ENCODE assay signal across 8 cellular contexts in genomic region chr1:113835686-113836290, GRCh38. TPM values are rescaled to one million over a fixed set of nuclear protein-coding genes. Genes with fewer than 3 reads are reported as not detected.
DNase-seq lines count a peak whose midpoint lies in the region; ATAC-seq and TF ChIP-seq lines count a peak whose summit lies in the region.

No MANE protein-coding gene starts in this region.

- CTCF ChIA-PET in A673 (lab: Charles Lee): interaction anchor here (0.6 kb wide), 1 partner anchor 452 kb away, joined by 3 read pairs; no protein-coding TSS in a partner anchor

- H3K27me3 Mint-ChIP-seq in immature natural killer cell (ENCODE audit: low read depth in 3 of 3): peaks cover 0 to 1% (median 0%) of the 10 kb centered on the region in 3 donors

- H3K27ac ChIP-seq in A673 (ENCODE audit: low read depth, low read length, poor library complexity, severe bottlenecking): no peak overlapping the region
- H3K27ac ChIP-seq in DND-41 (ENCODE audit: low read length): no peak overlapping the region
- H3K27ac ChIP-seq in ascending aorta: no peak overlapping the region
- no peak overlapping the region for H3K27ac ChIP-seq in transverse colon

- peaks cover 16 to 17% of the 10 kb centered on the region in 2 donors for H3K4me1 Mint-ChIP-seq in immature natural killer cell

- no peaks in the 10 kb centered on the region for H4K20me1 ChIP-seq in DND-41 (ENCODE audit: insufficient read depth, low read length)

- no peaks in the 10 kb centered on the region for H3K9me3 Mint-ChIP-seq in immature natural killer cell

- intact Hi-C loops in A673 (cut with micrococcal nuclease; ENCODE audit: unreplicated experiment) (loop anchor here (2.0 to 5.0 kb wide), 2 partner anchors 69 to 142 kb away; partner anchors contain the start of genes AP4B1, DCLRE1B and OLFML3), ascending aorta (cut with DNase I) (loop anchor here (2.0 to 5.0 kb wide), 3 partner anchors 69 to 447 kb away; partner anchors contain the start of genes AP4B1 and DCLRE1B), transverse colon (cut with DNase I; ENCODE audit: low total_unique reads) (loop anchor here (5.0 kb wide), 1 partner anchor 67 kb away; the partner anchor contains the start of gene AP4B1)

- H3K36me3 Mint-ChIP-seq in immature natural killer cell: peaks cover 16 to 34% (median 32%) of the 10 kb centered on the region in 3 donors

- in situ Hi-C loops in transverse colon (cut with MboI; ENCODE audit: low pct_ligation_motif_present in 1 of 4, low pct_unique_long_range_greater_than_20kb in 1 of 4, low sequenced_read_pairs in 3 of 4): loop anchor here (10.0 to 25.0 kb wide), 3 partner anchors 69 to 452 kb away; partner anchors contain the start of genes AP4B1 (in 1 of the 4), DCLRE1B (in 1 of the 4) and HIPK1 (in 1 of the 4)

- no peak overlapping the region for H3K4me2 ChIP-seq in DND-41 (ENCODE audit: insufficient read depth, low read length)

- no peaks in the 10 kb centered on the region for H3K27me3 ChIP-seq in A673 (replicated peaks; ENCODE audit: insufficient read depth, low read depth, low read length, poor library complexity)
- no peaks in the 10 kb centered on the region for H3K27me3 ChIP-seq in DND-41 (ENCODE audit: insufficient read depth, low read length, poor library complexity)
- no peaks in the 10 kb centered on the region for H3K27me3 ChIP-seq in ascending aorta
- H3K27me3 ChIP-seq in transverse colon: no peaks in the 10 kb centered on the region

- WGBS in transverse colon (ENCODE audit: low coverage in 1 of 2), 2 donors: 5 to 12% methylated on average over 4 of the region's 4 CpGs

- POLR2A ChIA-PET in A673 (lab: Charles Lee; ENCODE audit: low non-redundant PET): no interaction called here

- TF ChIP-seq EP300 in transverse colon (IDR thresholded peaks at IDR 0.05; ENCODE audit: low read depth): no peak

- TF ChIP-seq CTCF in A673 (conservative IDR thresholded peaks at IDR 0.05; ENCODE audit: low read depth, low read length): peak; percentile 72
- peak; percentile 71 for TF ChIP-seq CTCF in DND-41 (IDR thresholded peaks at IDR 0.05; ENCODE audit: borderline replicate concordance, extremely low read depth, low read length, poor library complexity, severe bottlenecking)
- TF ChIP-seq CTCF in ascending aorta (IDR thresholded peaks at IDR 0.05): peak; percentile 45 to 62 (median 46)
- TF ChIP-seq CTCF in transverse colon (IDR thresholded peaks at IDR 0.05): peak; percentile 62 to 77 (median 67)

- TF ChIP-seq POLR2A in transverse colon (IDR thresholded peaks at IDR 0.05): no peak

- H3K9me3 ChIP-seq in A673 (ENCODE audit: low read depth, low read length, poor library complexity, severe bottlenecking) (no peaks in the 10 kb centered on the region), DND-41 (ENCODE audit: insufficient read depth, low read length, severe bottlenecking) (no peaks in the 10 kb centered on the region), ascending aorta (no peaks in the 10 kb centered on the region), transverse colon (no peaks in the 10 kb centered on the region)

- H3K4me3 ChIP-seq in A673 (ENCODE audit: low read depth, low read length, poor library complexity, severe bottlenecking): no peak overlapping the region
- H3K4me3 ChIP-seq in DND-41 (ENCODE audit: low read depth in 1 of 2, low read length in 2 of 2): no peak overlapping the region
- no peak overlapping the region for H3K4me3 ChIP-seq in ascending aorta
- H3K4me3 ChIP-seq in transverse colon: no peak overlapping the region

- H3K27ac Mint-ChIP-seq in immature natural killer cell: peak overlapping the region; percentile 30 to 76 (median 52)

- H2AFZ ChIP-seq in DND-41 (ENCODE audit: low read depth, low read length): 0 out of 2 replicates have a peak overlapping the region, but pooled peaks have one; percentile 22

- H3K4me3 Mint-ChIP-seq in immature natural killer cell: no peak overlapping the region

- ATAC-seq in DND-41 (ENCODE audit: insufficient read depth, low read depth) (peak; percentile 52), HG03565 (IDR thresholded peaks at IDR 0.05; ENCODE audit: unreplicated experiment) (no peak), HG02973 (IDR thresholded peaks at IDR 0.05; ENCODE audit: unreplicated experiment) (no peak)

- no peak overlapping the region for H3K9ac ChIP-seq in DND-41 (ENCODE audit: low read depth, low read length)

- peaks cover 6% of the 10 kb centered on the region for H3K4me1 ChIP-seq in A673 (ENCODE audit: insufficient read depth, low read length, poor library complexity, severe bottlenecking)
- no peaks in the 10 kb centered on the region; the same call in 1 of the 2 replicates for H3K4me1 ChIP-seq in DND-41 (ENCODE audit: insufficient read depth, low read length)
- H3K4me1 ChIP-seq in ascending aorta: no peaks in the 10 kb centered on the region
- H3K4me1 ChIP-seq in transverse colon: peaks cover 0 to 8% (median 0%) of the 10 kb centered on the region in 4 donors

- no TSS peak for BruUV-seq in A673 (replicated peaks; lab: Mats Ljungman, UMichigan)

- no peaks in the 10 kb centered on the region for H3K79me2 ChIP-seq in DND-41 (ENCODE audit: insufficient read depth, low read length)

- peak; percentile 73 for DNase-seq in A673 (ENCODE audit: low spot score)
- DNase-seq in DND-41: no peak
- peak; percentile 36 for DNase-seq in NCI-H2107 (lab: John Stamatoyannopoulos, UW)
- no peak for DNase-seq in ascending aorta (ENCODE audit: low spot score in 2 of 2)
- peak; percentile 44 to 60 (median 54) for DNase-seq in immature natural killer cell
- no peak for DNase-seq in transverse colon

- no peaks in the 10 kb centered on the region for H3K36me3 ChIP-seq in A673 (ENCODE audit: insufficient read depth, low read length, poor library complexity, severe bottlenecking)
- peaks cover 21% of the 10 kb centered on the region for H3K36me3 ChIP-seq in DND-41 (ENCODE audit: insufficient read depth, low read length)
- no peaks in the 10 kb centered on the region for H3K36me3 ChIP-seq in ascending aorta
- peaks cover 0 to 5% (median 0%) of the 10 kb centered on the region in 4 donors for H3K36me3 ChIP-seq in transverse colon

RNA-seq across cellular contexts. Expression of gene RSBN1, which starts 23.5 kb away (rescaled TPM):
- total RNA-seq in A673 (2021) (18.3 and 18.7 TPM in 2 replicates), ascending aorta (22.7 TPM), transverse colon (10 to 100 TPM; 26.6 to 42.7 (median 31.8) TPM)
- 10 to 100 TPM; 26.4 to 30.6 (median 30.2) TPM for polyA plus RNA-seq in immature natural killer cell

RNA-seq across cellular contexts. Expression of gene PTPN22, which starts 35.7 kb away (rescaled TPM):
- total RNA-seq in A673 (2021): 0.09 and 0.26 TPM in 2 replicates
- total RNA-seq in ascending aorta: 2.3 TPM
- polyA plus RNA-seq in immature natural killer cell: 100 to 1,000 TPM in 1 of 3 donors, 10 to 100 TPM in 2; 80.9 to 109 (median 83.6) TPM
- total RNA-seq in transverse colon: 10 to 100 TPM in 2 of 4 donors, 1 to 10 TPM in 2; 4.0 to 28.1 (median 11.2) TPM

RNA-seq across cellular contexts. Expression of gene BCL2L15, which starts 51.6 kb away (rescaled TPM):
- 1.1 TPM in 2 replicates for total RNA-seq in A673 (2021)
- total RNA-seq in ascending aorta: not detected
- under 1 TPM in 1 of 3 donors, not detected in 2; 0.11 TPM for polyA plus RNA-seq in immature natural killer cell
- 100 to 1,000 TPM in 1 of 4 donors, 10 to 100 TPM in 3; 51.3 to 584 (median 89.3) TPM for total RNA-seq in transverse colon

Comparison
In these comparisons a context has a peak if more than half of its experiments do, and no peak if none do; other contexts are left out.
1. DNase-seq: peak in A673 (single experiment), NCI-H2107 (single experiment) and immature natural killer cell (3 of 3); none in DND-41 (single experiment), ascending aorta (0 of 2) and transverse colon (single experiment).
2. RNA of gene BCL2L15, which starts 51.6 kb away (total RNA-seq): 51.3 to 584 TPM in transverse colon; 1.1 TPM in A673 and not detected in ascending aorta (single experiment); every median in the first group is over 10 times any median in the second.
3. Peak in every context shown above with its lines, with median percentiles within 50 percentile points of each other: CTCF ChIP-seq.